11 cellular contexts compared by ENCODE assay signal in the genomic region with DNA sequence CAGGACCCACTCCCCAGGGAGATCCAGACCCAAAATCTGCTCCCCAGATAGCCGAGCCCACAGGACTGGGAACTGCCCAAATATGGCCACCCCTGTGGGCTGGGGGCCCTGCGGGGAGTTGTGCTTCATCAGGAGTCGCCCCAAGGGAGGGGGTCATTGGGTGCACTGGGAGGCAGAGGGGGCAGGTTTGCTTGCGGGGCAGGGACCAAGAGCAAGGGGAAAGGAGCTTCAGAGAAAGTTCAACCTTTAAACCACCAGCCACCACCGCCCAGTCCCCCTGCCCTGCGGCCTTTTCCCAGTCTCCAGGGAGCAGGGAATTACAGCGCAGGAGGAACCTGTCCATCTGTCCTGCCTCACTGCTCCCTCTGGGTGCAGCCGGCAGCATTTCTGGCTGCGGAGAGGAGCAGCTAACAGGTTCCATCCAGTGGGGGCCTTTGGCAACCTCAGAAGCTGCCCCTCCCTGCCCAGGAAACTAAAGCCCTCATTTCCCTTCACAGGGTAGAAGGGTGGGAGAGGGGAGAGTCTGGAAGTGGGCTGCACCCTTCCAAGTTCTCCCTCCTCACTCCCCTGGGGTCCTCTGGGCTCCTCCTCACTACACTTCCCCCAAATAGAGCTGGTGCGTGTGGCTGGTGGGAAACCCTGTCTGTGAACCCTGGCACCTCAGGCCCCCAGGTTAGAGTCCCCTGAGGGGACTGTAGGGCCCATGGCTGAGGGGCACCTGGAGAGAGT. TPM values are rescaled to one million over a fixed set of nuclear protein-coding genes. Genes with fewer than 3 reads are reported as not detected.
DNase-seq lines count a peak whose midpoint lies in the region; ATAC-seq, FAIRE-seq and TF ChIP-seq lines count a peak whose summit lies in the region.
"Had no signal": no experiment of that assay in that cellular context is flagged by ENCODE, and none has a peak within 500 bp of the region (broad histone marks: within the 10 kb centered on the region; RNA-seq: fewer than 3 reads in every experiment).

No MANE protein-coding gene starts in this region.

- H2AFZ ChIP-seq in H1 (ENCODE audit: low read length), result no peak overlapping the region

- 85% methylated on average over 10 of the region's 10 CpGs; no CpG with 5 or more reads in 1 of the 2 experiments for WGBS in H1 (ENCODE audit: extremely low coverage in 1 of 2, insufficient coverage in 1 of 2, insufficient read length in 1 of 2, insufficient replicate concordance in 2 of 2, low coverage in 1 of 2, low lambda C conversion rate in 2 of 2, missing lambda C conversion rate in 1 of 2), 2 experiments

- H3K4me1 ChIP-seq in CD8-positive, alpha-beta T cell (ENCODE audit: insufficient read depth, low read length), result peaks cover 30% of the 10 kb centered on the region
- H3K4me1 ChIP-seq in H1 (replicated peaks in 1 of 4; ENCODE audit: control insufficient read depth in 3 of 4, insufficient read depth in 4 of 4, low read length in 3 of 4) (peaks cover 0 to 21% (median 14%) of the 10 kb centered on the region in 4 experiments; a peak in 6 of 7 replicates), rectal smooth muscle tissue (ENCODE audit: control insufficient read depth, insufficient read depth, low read length) (peaks cover 20% of the 10 kb centered on the region)

- no peaks in the 10 kb centered on the region for H3K9me3 ChIP-seq in CD8-positive, alpha-beta T cell (ENCODE audit: low read length)
- H3K9me3 ChIP-seq in H1 (ENCODE audit: insufficient read depth in 2 of 2, low read depth in 1 of 2, low read length in 1 of 2), result no peaks in the 10 kb centered on the region

- peak overlapping the region; percentile 82 for H3K4me3 Mint-ChIP-seq in CD8-positive, alpha-beta T cell

- peaks cover 39% of the 10 kb centered on the region for H3K4me1 Mint-ChIP-seq in CD8-positive, alpha-beta T cell (ENCODE audit: low read depth)

- no peak for TF ChIP-seq EP300 in H1 (IDR thresholded peaks at IDR 0.05; ENCODE audit: borderline replicate concordance in 1 of 2, low read depth in 2 of 2, low read length in 2 of 2)

- no peaks in the 10 kb centered on the region for H3K9me3 Mint-ChIP-seq in CD8-positive, alpha-beta T cell

- no peak overlapping the region for H3K56ac ChIP-seq in H1 (replicated peaks; ENCODE audit: insufficient read length, low read depth, low read length)

- H3K14ac ChIP-seq in H1 (ENCODE audit: insufficient read length), result no peak overlapping the region

- H3K36me3 ChIP-seq in CD8-positive, alpha-beta T cell (ENCODE audit: insufficient read depth, low read length), result no peaks in the 10 kb centered on the region
- H3K36me3 ChIP-seq in H1 (ENCODE audit: control insufficient read depth in 2 of 4, insufficient read depth in 4 of 4, low read length in 3 of 4) (peaks cover 7 to 26% (median 24%) of the 10 kb centered on the region in 4 experiments; a peak in 6 of 8 replicates), rectal smooth muscle tissue (ENCODE audit: control insufficient read depth, insufficient read depth, low read length) (peaks cover 8% of the 10 kb centered on the region)

- peaks cover 23% of the 10 kb centered on the region for H3K36me3 Mint-ChIP-seq in CD8-positive, alpha-beta T cell

- no peak overlapping the region for H4K5ac ChIP-seq in H1 (ENCODE audit: insufficient read length, low read depth, low read length)

- no peak for TF ChIP-seq POLR2A in H1 (IDR thresholded peaks at IDR 0.05; ENCODE audit: control extremely low read depth in 1 of 2, low read depth in 2 of 2, low read length in 2 of 2)

- H4K20me1 ChIP-seq in H1 (replicated peaks in 1 of 2; ENCODE audit: control insufficient read depth in 1 of 2, insufficient read depth in 2 of 2, low read length in 2 of 2), result peaks cover 8 to 15% of the 10 kb centered on the region in 2 experiments

- H3K27ac ChIP-seq in CD8-positive, alpha-beta T cell (ENCODE audit: low read depth, low read length), result peak overlapping the region; percentile 87
- H3K27ac ChIP-seq in RWPE1 (peak overlapping the region; percentile 64), H1 (ENCODE audit: low read depth, low read length) (no peak overlapping the region), rectal smooth muscle tissue (ENCODE audit: low read depth, low read length) (peak overlapping the region; percentile 69)

- H3K4ac ChIP-seq in H1 (replicated peaks; ENCODE audit: insufficient read length, low read depth, low read length), result no peak overlapping the region

- FAIRE-seq in H1 (lab: Jason Lieb, UNC), result no peak

- H3K4me2 ChIP-seq in H1 (ENCODE audit: insufficient read depth in 1 of 2, low read depth in 2 of 2, low read length in 2 of 2), result no peak overlapping the region

- no peaks in the 10 kb centered on the region for H3K23me2 ChIP-seq in H1 (ENCODE audit: low read depth, low read length)

- intact Hi-C loops in CD8-positive, alpha-beta T cell (cut with DNase I, micrococcal nuclease), result no loop called here

- no peak overlapping the region for H3K23ac ChIP-seq in H1 (ENCODE audit: insufficient read length)

- no peaks in the 10 kb centered on the region for H3K27me3 Mint-ChIP-seq in CD8-positive, alpha-beta T cell (ENCODE audit: low read depth)

- H3K79me1 ChIP-seq in H1 (ENCODE audit: low read depth, low read length), result no peaks in the 10 kb centered on the region; the same call in none of the 2 replicates

- no peak overlapping the region for H2BK15ac ChIP-seq in H1 (ENCODE audit: low read length)

- no peaks in the 10 kb centered on the region for H3K79me2 ChIP-seq in H1 (ENCODE audit: control insufficient read depth in 1 of 2, insufficient read depth in 2 of 2, low read length in 2 of 2)

- no peaks in the 10 kb centered on the region for H3K27me3 ChIP-seq in CD8-positive, alpha-beta T cell (ENCODE audit: insufficient read depth, low read length)
- no peaks in the 10 kb centered on the region; a peak in 1 of 7 replicates for H3K27me3 ChIP-seq in H1 (replicated peaks in 1 of 4; ENCODE audit: control insufficient read depth in 3 of 4, extremely low read depth in 1 of 4, insufficient read depth in 3 of 4, low read length in 3 of 4)
- H3K27me3 ChIP-seq in rectal smooth muscle tissue (ENCODE audit: control insufficient read depth, insufficient read depth, low read length), result no peaks in the 10 kb centered on the region

- DNase-seq in CD8-positive, alpha-beta T cell, result peak in 1 of 7 experiments; percentile 62
- DNase-seq in RWPE1 (ENCODE audit: low spot score) (no peak), H1 (ENCODE audit: low read depth in 1 of 2, low spot score in 2 of 2) (no peak), DMS79 (lab: John Stamatoyannopoulos, UW) (no peak), AG08395 (ENCODE audit: low spot score) (no peak)
- DNase-seq: GF-D8, NCI-H1417, SHP77 treated with DMSO at 0.1 percent for 48 hours had no signal

- no peak for TF ChIP-seq RAD21 in H1 (IDR thresholded peaks at IDR 0.05 in 1 of 2, conservative IDR thresholded peaks at IDR 0.05 in 1 of 2; ENCODE audit: low read depth in 2 of 2, low read length in 2 of 2)

- no peak for TF ChIP-seq CTCF in CD8-positive, alpha-beta T cell (IDR thresholded peaks at IDR 0.05)
- TF ChIP-seq CTCF in RWPE1 (conservative IDR thresholded peaks at IDR 0.05; ENCODE audit: low read depth) (no peak), H1 (IDR thresholded peaks at IDR 0.05; ENCODE audit: control extremely low read depth in 1 of 3, insufficient read depth in 1 of 3, low read depth in 1 of 3, low read length in 3 of 3) (no peak)

- H3K9ac ChIP-seq in H1 (replicated peaks in 1 of 4; ENCODE audit: extremely low read depth in 1 of 4, low read depth in 3 of 4, low read length in 3 of 4) (no peak overlapping the region), rectal smooth muscle tissue (ENCODE audit: low read length) (no peak overlapping the region)

- POLR2A ChIA-PET in CD8-positive, alpha-beta T cell (lab: Charles Lee), result interaction anchor here (2.3 kb wide), 1 partner anchor 13 kb away, joined by 8 read pairs; a partner anchor contains a TSS
- POLR2A ChIA-PET in RWPE1 (lab: Yijun Ruan, JAX; ENCODE audit: low non-redundant PET), result no interaction called here
- POLR2A ChIA-PET in H1 (lab: Charles Lee; ENCODE audit: partially characterized antibody), result interaction anchor here (1.4 to 2.4 kb wide), 4 partner anchors 8 to 18 kb away, joined by 3 to 12 read pairs (median 6); a partner anchor contains a TSS

- H4K91ac ChIP-seq in H1 (replicated peaks; ENCODE audit: insufficient read length, low read length), result no peak overlapping the region

- no peak overlapping the region for H2BK12ac ChIP-seq in H1 (ENCODE audit: low read depth, low read length)

- CTCF ChIA-PET in CD8-positive, alpha-beta T cell (lab: Charles Lee), result interaction anchor here (1.0 to 4.1 kb wide), 7 partner anchors 11 to 197 kb away, joined by 3 to 38 read pairs (median 3); a partner anchor contains a TSS
- CTCF ChIA-PET in RWPE1 (lab: Yijun Ruan, JAX) (interaction anchor here (0.8 kb wide), 1 partner anchor 198 kb away, joined by 3 read pairs; no protein-coding TSS in a partner anchor), H1 (lab: Charles Lee; ENCODE audit: partially characterized antibody) (interaction anchor here (0.6 to 1.4 kb wide), 6 partner anchors 11 to 321 kb away, joined by 3 to 5 read pairs (median 3); a partner anchor contains a TSS)

- 0 out of 2 replicates have a peak overlapping the region, but pooled peaks have one; percentile 3 for H4K8ac ChIP-seq in H1 (ENCODE audit: extremely low read depth, insufficient read depth, low read length)

- H2BK20ac ChIP-seq in H1 (ENCODE audit: low read length), result no peak overlapping the region

- no peak overlapping the region for H2AK5ac ChIP-seq in H1 (ENCODE audit: low read depth, low read length)

- H2BK120ac ChIP-seq in H1 (replicated peaks; ENCODE audit: low read depth, low read length), result no peak overlapping the region

- peak overlapping the region; percentile 57 for H3K4me3 ChIP-seq in CD8-positive, alpha-beta T cell (ENCODE audit: low read depth, low read length)
- H3K4me3 ChIP-seq in H1 (ENCODE audit: extremely low read depth in 1 of 4, insufficient read depth in 2 of 4, low read depth in 3 of 4, low read length in 4 of 4), result no peak overlapping the region
- H3K4me3 ChIP-seq in rectal smooth muscle tissue (ENCODE audit: low read length), result peak overlapping the region; percentile 45

- H3K18ac ChIP-seq in H1 (ENCODE audit: extremely low read depth, low read length), result no peak overlapping the region

- no peak overlapping the region; the same call in 1 of the 2 replicates for H2BK5ac ChIP-seq in H1 (ENCODE audit: low read depth, low read length)

- peak overlapping the region; percentile 100 for H3K27ac Mint-ChIP-seq in CD8-positive, alpha-beta T cell

- ATAC-seq in CD8-positive, alpha-beta T cell, result peak; percentile 17
- no peak for ATAC-seq in HG03354 (IDR thresholded peaks at IDR 0.05; ENCODE audit: poor library complexity, severe bottlenecking, unreplicated experiment)
- ATAC-seq in HG02981 (IDR thresholded peaks at IDR 0.05; ENCODE audit: unreplicated experiment), result no peak

RNA-seq across cellular contexts. Expression of a gene that starts 13.8 kb away (rescaled TPM):
- total RNA-seq in CD8-positive, alpha-beta T cell, result 1 to 10 TPM in 1 of 2 experiments, under 1 TPM in 1; 0.60 to 1.6 TPM
- 32.1 and 32.6 TPM in 2 replicates for total RNA-seq in H1 (2021; fragmentation: NEBNext Ultra II Directional; extraction: Animal tissue kit (Norgen Biotek cat#: 25700))
- 59.2 and 65.6 TPM in 2 replicates for polyA plus RNA-seq in H1 (2011; rRNA removed)
- 45.0 TPM for polyA plus RNA-seq in H1 (2011; cell fraction: cytosol; rRNA removed)
- polyA plus RNA-seq in H1 (2011; cell fraction: nucleus; rRNA removed), result 33.6 TPM
- polyA plus RNA-seq in H1 (2012, experiment 1 of 2), result 33.3 to 48.9 TPM (median 45.3 TPM) in 4 replicates
- polyA plus RNA-seq in H1 (2012, experiment 2 of 2), result 45.9 TPM
- polyA plus RNA-seq in H1 (2013, experiment 1 of 2), result 29.3 TPM
- 29.3 TPM for polyA plus RNA-seq in H1 (2013, experiment 2 of 2)
- polyA minus RNA-seq in H1 (2011; rRNA and poly(A)+ RNA removed), result 23.3 and 32.6 TPM in 2 replicates
- 35.4 TPM for polyA minus RNA-seq in H1 (2011; cell fraction: cytosol; rRNA and poly(A)+ RNA removed)
- 25.0 TPM for polyA minus RNA-seq in H1 (2011; cell fraction: nucleus; rRNA and poly(A)+ RNA removed)

RNA-seq across cellular contexts. Expression of a gene that starts 32.6 kb away (rescaled TPM):
- total RNA-seq in CD8-positive, alpha-beta T cell, result 10 to 100 TPM; 37.0 to 40.8 TPM
- total RNA-seq in H1 (2021; fragmentation: NEBNext Ultra II Directional; extraction: Animal tissue kit (Norgen Biotek cat#: 25700)), result 48.2 and 52.8 TPM in 2 replicates
- polyA plus RNA-seq in H1 (2011; rRNA removed), result 14.2 and 22.4 TPM in 2 replicates
- 17.2 TPM for polyA plus RNA-seq in H1 (2011; cell fraction: cytosol; rRNA removed)
- 22.5 TPM for polyA plus RNA-seq in H1 (2011; cell fraction: nucleus; rRNA removed)
- polyA plus RNA-seq in H1 (2012, experiment 1 of 2), result 39.6 to 48.7 TPM (median 46.6 TPM) in 4 replicates
- polyA plus RNA-seq in H1 (2012, experiment 2 of 2), result 44.8 TPM
- 37.2 TPM for polyA plus RNA-seq in H1 (2013, experiment 1 of 2)
- polyA plus RNA-seq in H1 (2013, experiment 2 of 2), result 37.9 TPM
- polyA minus RNA-seq in H1 (2011; rRNA and poly(A)+ RNA removed), result 15.4 and 30.5 TPM in 2 replicates
- 10.6 TPM for polyA minus RNA-seq in H1 (2011; cell fraction: cytosol; rRNA and poly(A)+ RNA removed)
- polyA minus RNA-seq in H1 (2011; cell fraction: nucleus; rRNA and poly(A)+ RNA removed), result 12.3 TPM

RNA-seq across cellular contexts. Expression of a gene that starts 55.8 kb away (rescaled TPM):
- 10 to 100 TPM; 19.9 to 20.5 TPM for total RNA-seq in CD8-positive, alpha-beta T cell
- total RNA-seq in H1 (2021; fragmentation: NEBNext Ultra II Directional; extraction: Animal tissue kit (Norgen Biotek cat#: 25700)), result 112 and 119 TPM in 2 replicates
- polyA plus RNA-seq in H1 (2011; rRNA removed), result 95.6 and 158 TPM in 2 replicates
- 70.7 TPM for polyA plus RNA-seq in H1 (2011; cell fraction: cytosol; rRNA removed)
- 342 TPM for polyA plus RNA-seq in H1 (2011; cell fraction: nucleus; rRNA removed)
- polyA plus RNA-seq in H1 (2012, experiment 1 of 2), result 42.7 to 97.4 TPM (median 91.9 TPM) in 4 replicates
- 55.8 TPM for polyA plus RNA-seq in H1 (2012, experiment 2 of 2)
- polyA plus RNA-seq in H1 (2013, experiment 1 of 2), result 81.7 TPM
- polyA plus RNA-seq in H1 (2013, experiment 2 of 2), result 76.2 TPM
- polyA minus RNA-seq in H1 (2011; rRNA and poly(A)+ RNA removed), result 102 and 137 TPM in 2 replicates
- polyA minus RNA-seq in H1 (2011; cell fraction: cytosol; rRNA and poly(A)+ RNA removed), result 97.0 TPM
- 130 TPM for polyA minus RNA-seq in H1 (2011; cell fraction: nucleus; rRNA and poly(A)+ RNA removed)

RNA-seq across cellular contexts. Expression of a gene that starts 59.7 kb away (rescaled TPM):
- total RNA-seq in CD8-positive, alpha-beta T cell, result 10 to 100 TPM; 35.2 to 37.5 TPM
- 95.7 and 100 TPM in 2 replicates for total RNA-seq in H1 (2021; fragmentation: NEBNext Ultra II Directional; extraction: Animal tissue kit (Norgen Biotek cat#: 25700))
- polyA plus RNA-seq in H1 (2011; rRNA removed), result 40.0 and 52.4 TPM in 2 replicates
- polyA plus RNA-seq in H1 (2011; cell fraction: cytosol; rRNA removed), result 48.4 TPM
- 118 TPM for polyA plus RNA-seq in H1 (2011; cell fraction: nucleus; rRNA removed)
- polyA plus RNA-seq in H1 (2012, experiment 1 of 2), result 53.3 to 76.4 TPM (median 71.1 TPM) in 4 replicates
- 74.0 TPM for polyA plus RNA-seq in H1 (2012, experiment 2 of 2)
- 83.6 TPM for polyA plus RNA-seq in H1 (2013, experiment 1 of 2)
- 81.7 TPM for polyA plus RNA-seq in H1 (2013, experiment 2 of 2)
- polyA minus RNA-seq in H1 (2011; rRNA and poly(A)+ RNA removed), result 7.6 and 10.5 TPM in 2 replicates
- 26.8 TPM for polyA minus RNA-seq in H1 (2011; cell fraction: cytosol; rRNA and poly(A)+ RNA removed)
- polyA minus RNA-seq in H1 (2011; cell fraction: nucleus; rRNA and poly(A)+ RNA removed), result 18.2 TPM

Comparison
In these comparisons a context has a peak if more than half of its experiments do, and no peak if none do; other contexts are left out.
1. H3K4me3 ChIP-seq: peak in CD8-positive, alpha-beta T cell (single experiment) and rectal smooth muscle tissue (single experiment); none in H1 (0 of 4).
2. RNA of a gene that starts 13.8 kb away (total RNA-seq): 32.1 to 32.6 TPM in H1; 0.60 to 1.6 TPM in CD8-positive, alpha-beta T cell; every median in the first group is over 10 times any median in the second.